In genomic region chr6:38157905-38158304, GRCh38 we compare ENCODE assay signal across 21 cellular contexts.
DNase-seq lines count a peak whose midpoint lies in the region; ATAC-seq and TF ChIP-seq lines count a peak whose summit lies in the region.
"Had no signal": no experiment of that assay in that cellular context is flagged by ENCODE, and none has a peak within 500 bp of the region (broad histone marks: within the 10 kb centered on the region; RNA-seq: fewer than 3 reads in every experiment).

No MANE protein-coding gene starts in this region.

- ATAC-seq in GM19455 (IDR thresholded peaks at IDR 0.05; ENCODE audit: unreplicated experiment): no peak
- ATAC-seq: PC-3 had no signal

- peaks cover 19% of the 10 kb centered on the region for H3K36me3 ChIP-seq in WERI-Rb-1

- no peaks in the 10 kb centered on the region for H3K9me3 ChIP-seq in WERI-Rb-1 (ENCODE audit: severe bottlenecking)

- no peaks in the 10 kb centered on the region for H3K27me3 ChIP-seq in WERI-Rb-1 (ENCODE audit: insufficient read depth, low read depth, severe bottlenecking)

- no peak overlapping the region for H3K4me3 ChIP-seq in WERI-Rb-1 (ENCODE audit: low read depth, low read length)

- no peak overlapping the region for H3K27ac ChIP-seq in WERI-Rb-1
- H3K27ac ChIP-seq: 22Rv1, KMS-11 had no signal

- TF ChIP-seq POLR2A in GM19193 (IDR thresholded peaks at IDR 0.05; ENCODE audit: extremely low read depth, insufficient read depth, insufficient read length): peak; percentile 18

- TF ChIP-seq CTCF in WERI-Rb-1 (IDR thresholded peaks at IDR 0.05; ENCODE audit: low read depth, low read length): no peak

- peak; percentile 51 for DNase-seq in activated effector memory CD4-positive, alpha-beta T cell treated with anti-CD3 and anti-CD28 coated beads, Interleukin-2, amount 50 U/mL, for 16 hours
- no peak for DNase-seq in activated effector memory CD4-positive, alpha-beta T cell treated with Interleukin-2 at 50 U/mL for 16 hours
- DNase-seq in WERI-Rb-1 (peak; percentile 8), mesenteric fat pad (ENCODE audit: low spot score) (peak; percentile 35)
- no peak for DNase-seq in activated CD8-positive, alpha-beta memory T cell treated with anti-CD3 and anti-CD28 coated beads, Interleukin-2, amount 50 U/mL, for 4 hours
- no peak for DNase-seq in activated CD8-positive, alpha-beta memory T cell treated with anti-CD3 and anti-CD28 coated beads, Interleukin-2, amount 50 U/mL, for 48 hours
- DNase-seq: AML-193, DMS 273 treated with DMSO at 0.1 percent for 48 hours, DND-41, HCEC 1CT, MV-4-11, NCI-H187 treated with DMSO at 0.1 percent for 48 hours, NCI-H2227 treated with DMSO at 0.1 percent for 48 hours, NCI-H524, PC-3, RPMI8226, SHP77 treated with DMSO at 0.1 percent for 48 hours had no signal

Comparison
In these comparisons a context has a peak if more than half of its experiments do, and no peak if none do; other contexts are left out.
1. DNase-seq: peak in activated effector memory CD4-positive, alpha-beta T cell treated with anti-CD3 and anti-CD28 coated beads, Interleukin-2, amount 50 U/mL, for 16 hours (single experiment), WERI-Rb-1 (single experiment) and mesenteric fat pad (single experiment); none in activated effector memory CD4-positive, alpha-beta T cell treated with Interleukin-2 at 50 U/mL for 16 hours (single experiment), activated CD8-positive, alpha-beta memory T cell treated with anti-CD3 and anti-CD28 coated beads, Interleukin-2, amount 50 U/mL, for 4 hours (single experiment) and activated CD8-positive, alpha-beta memory T cell treated with anti-CD3 and anti-CD28 coated beads, Interleukin-2, amount 50 U/mL, for 48 hours (single experiment).